In genomic region chr4:132646186-132646585, GRCh38 we compare ENCODE assay signal across 13 cellular contexts.
DNase-seq lines count a peak whose midpoint lies in the region; ATAC-seq and TF ChIP-seq lines count a peak whose summit lies in the region.
"Had no signal": no experiment of that assay in that cellular context is flagged by ENCODE, and none has a peak within 500 bp of the region (broad histone marks: within the 10 kb centered on the region; RNA-seq: fewer than 3 reads in every experiment).

No MANE protein-coding gene starts in this region.

- ATAC-seq in GM19455 (IDR thresholded peaks at IDR 0.05; ENCODE audit: unreplicated experiment): peak; percentile 68
- peak; percentile 93 for ATAC-seq in HG02938 (IDR thresholded peaks at IDR 0.05; ENCODE audit: unreplicated experiment)
- no peak for ATAC-seq in gastroesophageal sphincter
- ATAC-seq: left colon; stimulated activated effector memory CD8-positive, alpha-beta T cell treated with anti-CD3 and anti-CD28 coated beads, Interleukin-12 subunit alpha, Interleukin-12 subunit beta, amount 100 ng/mL, for 72 hours had no signal

- H3K27me3 ChIP-seq in Karpas-422 (ENCODE audit: low read length) (no peaks in the 10 kb centered on the region), gastroesophageal sphincter (no peaks in the 10 kb centered on the region)
- H3K27me3 ChIP-seq: neutrophil had no signal

- no peak overlapping the region for H3K4me3 Mint-ChIP-seq in chondrocyte (ENCODE audit: unreplicated experiment)
- no peak overlapping the region for H3K4me3 Mint-ChIP-seq in progenitor cell of endocrine pancreas (ENCODE audit: low read depth)
- H3K4me3 Mint-ChIP-seq: activated T-cell treated with anti-CD3 and anti-CD28 coated beads, Interleukin-2, amount 50 U/mL, for 24 hours; stimulated activated effector memory CD8-positive, alpha-beta T cell treated with anti-CD3 and anti-CD28 coated beads, Interleukin-12 subunit alpha, Interleukin-12 subunit beta, amount 100 ng/mL, for 72 hours had no signal

- no peaks in the 10 kb centered on the region for H4K20me1 ChIP-seq in Karpas-422 (ENCODE audit: insufficient read depth, low read depth, low read length)

- no peaks in the 10 kb centered on the region for H3K36me3 Mint-ChIP-seq in chondrocyte (ENCODE audit: low read depth)
- H3K36me3 Mint-ChIP-seq in progenitor cell of endocrine pancreas (ENCODE audit: insufficient read depth): no peaks in the 10 kb centered on the region
- H3K36me3 Mint-ChIP-seq: stimulated activated effector memory CD8-positive, alpha-beta T cell treated with anti-CD3 and anti-CD28 coated beads, Interleukin-12 subunit alpha, Interleukin-12 subunit beta, amount 100 ng/mL, for 72 hours had no signal

- DNase-seq in GM10248 (ENCODE audit: extremely low spot score) (peak; percentile 13), Karpas-422 (peak; percentile 36), chondrocyte (ENCODE audit: low spot score) (no peak), progenitor cell of endocrine pancreas (ENCODE audit: low spot score, unreplicated experiment) (no peak), NCI-H345 (lab: John Stamatoyannopoulos, UW) (no peak)
- DNase-seq: activated T-cell treated with anti-CD3 and anti-CD28 coated beads, Interleukin-2, amount 50 U/mL, for 24 hours; central memory CD4-positive, alpha-beta T cell; left colon had no signal

- H3K4me3 ChIP-seq in Karpas-422 (ENCODE audit: low read length) (no peak overlapping the region), gastroesophageal sphincter (no peak overlapping the region)

- no peak for TF ChIP-seq POLR2A in gastroesophageal sphincter (IDR thresholded peaks at IDR 0.05)

- POLR2A ChIA-PET in GM10248 (lab: Yijun Ruan, JAX): no interaction called here

- no peak overlapping the region for H3K4me2 ChIP-seq in Karpas-422 (ENCODE audit: low read depth, low read length, poor library complexity, severe bottlenecking)

- CTCF ChIA-PET in GM10248 (lab: Yijun Ruan, JAX): no interaction called here

- no peaks in the 10 kb centered on the region for H3K4me1 ChIP-seq in Karpas-422 (ENCODE audit: low read length)
- no peaks in the 10 kb centered on the region for H3K4me1 ChIP-seq in gastroesophageal sphincter

- TF ChIP-seq CTCF in GM10248 (IDR thresholded peaks at IDR 0.05; ENCODE audit: control extremely low read depth, extremely low read depth, low read depth, missing control alignments) (no peak), chondrocyte (IDR thresholded peaks at IDR 0.05) (no peak), progenitor cell of endocrine pancreas (IDR thresholded peaks at IDR 0.05; ENCODE audit: unreplicated experiment) (no peak), gastroesophageal sphincter (IDR thresholded peaks at IDR 0.05) (no peak)

- H3K9me3 ChIP-seq in Karpas-422 (ENCODE audit: low read length): peaks cover 7% of the 10 kb centered on the region; the same call in 1 of the 2 replicates
- H3K9me3 ChIP-seq in gastroesophageal sphincter: no peaks in the 10 kb centered on the region
- H3K9me3 ChIP-seq: neutrophil had no signal

- H2AFZ ChIP-seq in Karpas-422 (ENCODE audit: low read length): no peak overlapping the region

- H3K9me3 Mint-ChIP-seq in chondrocyte (ENCODE audit: low read depth): no peaks in the 10 kb centered on the region
- H3K9me3 Mint-ChIP-seq in progenitor cell of endocrine pancreas (ENCODE audit: low read depth): no peaks in the 10 kb centered on the region

- H3K79me2 ChIP-seq in Karpas-422 (ENCODE audit: low read length): no peaks in the 10 kb centered on the region

- H3K27ac ChIP-seq in Karpas-422 (ENCODE audit: low read length) (no peak overlapping the region), gastroesophageal sphincter (no peak overlapping the region)
- H3K27ac ChIP-seq: neutrophil had no signal

- H3K4me1 Mint-ChIP-seq in chondrocyte (ENCODE audit: low read depth) (no peaks in the 10 kb centered on the region), progenitor cell of endocrine pancreas (ENCODE audit: low read depth) (no peaks in the 10 kb centered on the region)
- H3K4me1 Mint-ChIP-seq: stimulated activated effector memory CD8-positive, alpha-beta T cell treated with anti-CD3 and anti-CD28 coated beads, Interleukin-12 subunit alpha, Interleukin-12 subunit beta, amount 100 ng/mL, for 72 hours had no signal

- no peak overlapping the region for H3K9ac ChIP-seq in Karpas-422 (ENCODE audit: low read length)

- no peaks in the 10 kb centered on the region for H3K9me2 ChIP-seq in Karpas-422 (replicated peaks; ENCODE audit: insufficient read depth, low read length)

- H3K36me3 ChIP-seq in Karpas-422 (ENCODE audit: insufficient read depth, low read length) (no peaks in the 10 kb centered on the region), gastroesophageal sphincter (no peaks in the 10 kb centered on the region)
- H3K36me3 ChIP-seq: neutrophil had no signal

- WGBS in gastroesophageal sphincter (ENCODE audit: low coverage in 1 of 2), 2 donors: 80 to 83% methylated on average over 1 to 2 of the region's 2 CpGs

- H3K27me3 Mint-ChIP-seq in chondrocyte (ENCODE audit: low read depth): peaks cover 3% of the 10 kb centered on the region
- H3K27me3 Mint-ChIP-seq in progenitor cell of endocrine pancreas: no peaks in the 10 kb centered on the region
- H3K27me3 Mint-ChIP-seq: activated T-cell treated with anti-CD3 and anti-CD28 coated beads, Interleukin-2, amount 50 U/mL, for 24 hours had no signal

- H3K27ac Mint-ChIP-seq in chondrocyte (ENCODE audit: unreplicated experiment) (no peak overlapping the region), progenitor cell of endocrine pancreas (no peak overlapping the region)
- H3K27ac Mint-ChIP-seq: activated T-cell treated with anti-CD3 and anti-CD28 coated beads, Interleukin-2, amount 50 U/mL, for 24 hours; stimulated activated effector memory CD8-positive, alpha-beta T cell treated with anti-CD3 and anti-CD28 coated beads, Interleukin-12 subunit alpha, Interleukin-12 subunit beta, amount 100 ng/mL, for 72 hours had no signal

- no peak for TF ChIP-seq EP300 in gastroesophageal sphincter (IDR thresholded peaks at IDR 0.05)

Comparison
In these comparisons a context has a peak if more than half of its experiments do, and no peak if none do; other contexts are left out.
1. DNase-seq: peak in GM10248 (single experiment) and Karpas-422 (single experiment); none in chondrocyte (single experiment), progenitor cell of endocrine pancreas (single experiment) and NCI-H345 (single experiment).